In the genomic region with DNA sequence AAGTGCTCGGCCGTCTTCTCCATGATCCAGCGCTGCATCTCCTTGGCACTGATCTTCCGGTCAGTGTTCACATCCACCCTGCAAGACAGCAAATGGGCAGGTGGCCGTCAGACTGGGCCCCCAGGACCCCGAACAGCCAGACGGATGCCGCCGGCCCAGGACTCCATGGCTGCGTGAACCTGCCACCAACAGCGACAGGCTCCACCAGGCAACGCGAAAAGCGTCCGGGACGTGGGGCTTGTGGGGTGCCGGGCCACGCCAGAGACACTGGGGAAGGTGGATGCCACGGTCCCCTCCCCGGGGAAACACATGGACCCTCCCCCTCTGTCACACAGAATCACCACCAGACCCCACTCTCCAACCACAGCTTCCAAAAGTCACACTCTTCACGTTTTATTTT, we compare ENCODE assay signal across 22 cellular contexts. TPM values are rescaled to one million over a fixed set of nuclear protein-coding genes. Genes with fewer than 3 reads are reported as not detected.
A peak's percentile ranks its signal among the peaks of the same experiment; 100 is the strongest.
DNase-seq lines count a peak whose midpoint lies in the region; ATAC-seq, FAIRE-seq and TF ChIP-seq lines count a peak whose summit lies in the region.
"Had no signal": no experiment of that assay in that cellular context is flagged by ENCODE, and none has a peak within 500 bp of the region (broad histone marks: within the 10 kb centered on the region; RNA-seq: fewer than 3 reads in every experiment).

No MANE protein-coding gene starts in this region.

- H3K36me3 ChIP-seq in HepG2 (replicated peaks in 1 of 2; ENCODE audit: control insufficient read depth in 1 of 2, insufficient read depth in 2 of 2, low read length in 2 of 2): peaks cover 36 to 74% of the 10 kb centered on the region in 2 experiments
- H3K36me3 ChIP-seq in right lobe of liver: peaks cover 0 to 66% (median 11%) of the 10 kb centered on the region in 4 donors

- H3K4me1 ChIP-seq in HepG2 (ENCODE audit: insufficient read depth, low read length) (no peaks in the 10 kb centered on the region), right lobe of liver (no peaks in the 10 kb centered on the region)
- H3K4me1 ChIP-seq: A549 had no signal

- intact Hi-C loops in HepG2 (cut with micrococcal nuclease; ENCODE audit: unreplicated experiment): no loop called here
- intact Hi-C loops in right lobe of liver (cut with DNase I): no loop called here

- 95% methylated on average over 11 of the region's 21 CpGs for WGBS in HepG2 (ENCODE audit: low lambda C conversion rate)
- 92% methylated on average over 6 of the region's 21 CpGs for WGBS in right lobe of liver (ENCODE audit: insufficient coverage, low coverage, low lambda C conversion rate, missing lambda C conversion rate)

- POLR2A ChIA-PET in HepG2 (lab: Yijun Ruan, JAX): no interaction called here

- H3K9ac ChIP-seq in HepG2 (ENCODE audit: insufficient read depth, low read depth, low read length): no peak overlapping the region

- no peak overlapping the region for H3K4me3 Mint-ChIP-seq in stimulated activated effector memory CD8-positive, alpha-beta T cell treated with anti-CD3 and anti-CD28 coated beads, Interleukin-12 subunit alpha, Interleukin-12 subunit beta, amount 100 ng/mL, for 72 hours
- H3K4me3 Mint-ChIP-seq: HFFc6, IgD-negative memory B cell had no signal

- no peak for TF ChIP-seq CTCF in HepG2 (CRISPR knock-in tag; IDR thresholded peaks at IDR 0.05)
- no peak for TF ChIP-seq CTCF in right lobe of liver (IDR thresholded peaks at IDR 0.05)

- H4K20me1 ChIP-seq in HepG2 (ENCODE audit: insufficient read depth, low read length): 0 out of 2 replicates have a peak, but pooled peaks cover 7% of the 10 kb centered on the region

- BruUV-seq in HepG2 (replicated peaks; lab: Mats Ljungman, UMichigan): no TSS peak

- H3K36me3 Mint-ChIP-seq in stimulated activated effector memory CD8-positive, alpha-beta T cell treated with anti-CD3 and anti-CD28 coated beads, Interleukin-12 subunit alpha, Interleukin-12 subunit beta, amount 100 ng/mL, for 72 hours: peaks cover 92% of the 10 kb centered on the region

- peaks cover 38% of the 10 kb centered on the region for H3K4me1 Mint-ChIP-seq in stimulated activated effector memory CD8-positive, alpha-beta T cell treated with anti-CD3 and anti-CD28 coated beads, Interleukin-12 subunit alpha, Interleukin-12 subunit beta, amount 100 ng/mL, for 72 hours

- no peak overlapping the region for H3K4me2 ChIP-seq in HepG2 (ENCODE audit: low read depth, low read length)
- H3K4me2 ChIP-seq: A549 had no signal

- H3K27ac Mint-ChIP-seq in stimulated activated effector memory CD8-positive, alpha-beta T cell treated with anti-CD3 and anti-CD28 coated beads, Interleukin-12 subunit alpha, Interleukin-12 subunit beta, amount 100 ng/mL, for 72 hours: peak overlapping the region; percentile 81
- H3K27ac Mint-ChIP-seq: HFFc6 had no signal

- H3K27me3 ChIP-seq in HepG2 (ENCODE audit: control insufficient read depth in 1 of 2, insufficient read depth in 2 of 2, low read length in 2 of 2) (no peaks in the 10 kb centered on the region), right lobe of liver (no peaks in the 10 kb centered on the region)

- CTCF ChIA-PET in HepG2 (lab: Yijun Ruan, JAX; ENCODE audit: low intra/inter-chr PET ratio, low total read pairs): no interaction called here

- H3K9me3 ChIP-seq in HepG2 (ENCODE audit: low read length): no peaks in the 10 kb centered on the region
- no peaks in the 10 kb centered on the region for H3K9me3 ChIP-seq in right lobe of liver
- H3K9me3 ChIP-seq: A549 had no signal

- TF ChIP-seq POLR2A in HepG2 (IDR thresholded peaks at IDR 0.05; ENCODE audit: insufficient read depth in 1 of 2, low read depth in 2 of 2, low read length in 2 of 2) (no peak), right lobe of liver (IDR thresholded peaks at IDR 0.05) (no peak)

- H3K4me3 ChIP-seq in HepG2 (replicated peaks in 1 of 3; ENCODE audit: insufficient read depth in 1 of 3, low read depth in 2 of 3, low read length in 3 of 3): no peak overlapping the region
- no peak overlapping the region for H3K4me3 ChIP-seq in right lobe of liver
- H3K4me3 ChIP-seq: A549 had no signal

- FAIRE-seq in HepG2 (lab: Jason Lieb, UNC): no peak
- FAIRE-seq: A549 had no signal

- no peaks in the 10 kb centered on the region for H3K9me3 Mint-ChIP-seq in stimulated activated effector memory CD8-positive, alpha-beta T cell treated with anti-CD3 and anti-CD28 coated beads, Interleukin-12 subunit alpha, Interleukin-12 subunit beta, amount 100 ng/mL, for 72 hours
- H3K9me3 Mint-ChIP-seq: HFFc6, IgD-negative memory B cell had no signal

- peaks cover 25% of the 10 kb centered on the region for H3K79me2 ChIP-seq in HepG2 (ENCODE audit: insufficient read depth, low read length)

- TF ChIP-seq EP300 in HepG2 (IDR thresholded peaks at IDR 0.05; ENCODE audit: low read depth in 2 of 2, low read length in 2 of 2) (no peak), HepG2 (CRISPR knock-in tag; IDR thresholded peaks at IDR 0.05; ENCODE audit: borderline replicate concordance) (no peak)

- no peak for TF ChIP-seq RAD21 in HepG2 (CRISPR knock-in tag; IDR thresholded peaks at IDR 0.05)

- H3K27ac ChIP-seq in HepG2 (ENCODE audit: extremely low read length, insufficient read depth, low read length): no peak overlapping the region
- H3K27ac ChIP-seq in right lobe of liver: no peak overlapping the region
- H3K27ac ChIP-seq: 22Rv1, A549, C4-2B, HL-60 had no signal

- no peak for ATAC-seq in HepG2
- ATAC-seq in right lobe of liver: no peak
- ATAC-seq in stimulated activated effector memory CD8-positive, alpha-beta T cell treated with anti-CD3 and anti-CD28 coated beads, Interleukin-12 subunit alpha, Interleukin-12 subunit beta, amount 100 ng/mL, for 72 hours: no peak
- ATAC-seq: A549, HCT116 had no signal

- in situ Hi-C loops in HepG2 (cut with HindIII; ENCODE audit: extremely low pct_ligation_motif_present, low pct_unique_long_range_greater_than_20kb): no loop called here

- no peak overlapping the region for H2AFZ ChIP-seq in HepG2 (ENCODE audit: low read length)

- DNase-seq in HepG2 (ENCODE audit: low spot score) (no peak), right lobe of liver (no peak), EL (no peak)
- no peak for DNase-seq in stimulated activated effector memory CD8-positive, alpha-beta T cell treated with anti-CD3 and anti-CD28 coated beads, Interleukin-12 subunit alpha, Interleukin-12 subunit beta, amount 100 ng/mL, for 72 hours (ENCODE audit: low spot score in 2 of 2)
- DNase-seq: AML-193; CD4-positive, alpha-beta memory T cell; DMS153; DMS79; GF-D8; GOT3; H7; HFFc6; KG1 had no signal

RNA-seq across cellular contexts. Expression of a gene that starts 7.9 kb away (rescaled TPM):
- total RNA-seq in HepG2 (2016; rRNA removed; fragmentation: Illumina TruSeq; extraction: Trizol): 45.3 and 107 TPM in 2 replicates
- 39.1 and 57.0 TPM in 2 replicates for total RNA-seq in HepG2 (2016; cell fraction: cytosol; rRNA removed; fragmentation: Illumina TruSeq; extraction: Trizol; ENCODE audit: low read depth)
- 40.3 and 115 TPM in 2 replicates for total RNA-seq in HepG2 (2016; cell fraction: insoluble cytoplasmic fraction; rRNA removed; fragmentation: Illumina TruSeq; extraction: Trizol)
- total RNA-seq in HepG2 (2016; cell fraction: membrane; rRNA removed; fragmentation: Illumina TruSeq; extraction: Trizol): 58.4 and 92.5 TPM in 2 replicates
- 75.1 and 80.9 TPM in 2 replicates for total RNA-seq in HepG2 (2016; cell fraction: nucleus; rRNA removed; fragmentation: Illumina TruSeq; extraction: Trizol)
- polyA plus RNA-seq in HepG2 (2011; rRNA removed): 80.8 and 99.6 TPM in 2 replicates
- polyA plus RNA-seq in HepG2 (2011; cell fraction: cytosol; rRNA removed): 96.4 and 116 TPM in 2 replicates
- polyA plus RNA-seq in HepG2 (2011; cell fraction: nucleus; rRNA removed): 152 and 158 TPM in 2 replicates
- 87.3 and 109 TPM in 2 replicates for polyA plus RNA-seq in HepG2 (2012)
- polyA plus RNA-seq in HepG2 (2016; cell fraction: cytosol; fragmentation: Illumina TruSeq; extraction: Trizol; ENCODE audit: low read depth): 40.0 and 62.7 TPM in 2 replicates
- polyA plus RNA-seq in HepG2 (2016; cell fraction: insoluble cytoplasmic fraction; fragmentation: Illumina TruSeq; extraction: Trizol; ENCODE audit: low read depth): 61.8 and 64.5 TPM in 2 replicates
- 59.1 and 86.8 TPM in 2 replicates for polyA plus RNA-seq in HepG2 (2016; cell fraction: membrane; fragmentation: Illumina TruSeq; extraction: Trizol; ENCODE audit: low read depth)
- polyA plus RNA-seq in HepG2 (2016; cell fraction: nucleus; fragmentation: Illumina TruSeq; extraction: Trizol; ENCODE audit: insufficient read depth, low read depth): 181 and 198 TPM in 2 replicates
- 30.8 and 94.7 TPM in 2 replicates for polyA minus RNA-seq in HepG2 (2011; rRNA and poly(A)+ RNA removed; ENCODE audit: low replicate concordance)
- 43.9 and 48.3 TPM in 2 replicates for polyA minus RNA-seq in HepG2 (2011; cell fraction: cytosol; rRNA and poly(A)+ RNA removed)
- 48.9 and 53.8 TPM in 2 replicates for polyA minus RNA-seq in HepG2 (2011; cell fraction: nucleus; rRNA and poly(A)+ RNA removed)
- total RNA-seq in right lobe of liver: 100 to 1,000 TPM; 112 to 148 (median 142) TPM

RNA-seq across cellular contexts. Expression of a gene that starts 8.1 kb away (rescaled TPM):
- total RNA-seq in HepG2 (2016; rRNA removed; fragmentation: Illumina TruSeq; extraction: Trizol): 9.2 and 14.2 TPM in 2 replicates
- 6.4 and 7.6 TPM in 2 replicates for total RNA-seq in HepG2 (2016; cell fraction: cytosol; rRNA removed; fragmentation: Illumina TruSeq; extraction: Trizol; ENCODE audit: low read depth)
- 8.3 and 13.0 TPM in 2 replicates for total RNA-seq in HepG2 (2016; cell fraction: insoluble cytoplasmic fraction; rRNA removed; fragmentation: Illumina TruSeq; extraction: Trizol)
- 13.3 and 15.5 TPM in 2 replicates for total RNA-seq in HepG2 (2016; cell fraction: membrane; rRNA removed; fragmentation: Illumina TruSeq; extraction: Trizol)
- total RNA-seq in HepG2 (2016; cell fraction: nucleus; rRNA removed; fragmentation: Illumina TruSeq; extraction: Trizol): 9.0 and 10.2 TPM in 2 replicates
- 3.9 and 5.8 TPM in 2 replicates for polyA plus RNA-seq in HepG2 (2011; rRNA removed)
- 6.9 and 8.0 TPM in 2 replicates for polyA plus RNA-seq in HepG2 (2011; cell fraction: cytosol; rRNA removed)
- polyA plus RNA-seq in HepG2 (2011; cell fraction: nucleus; rRNA removed): 5.4 and 5.5 TPM in 2 replicates
- polyA plus RNA-seq in HepG2 (2012): 8.3 and 10.4 TPM in 2 replicates
- 7.6 and 8.3 TPM in 2 replicates for polyA plus RNA-seq in HepG2 (2016; cell fraction: cytosol; fragmentation: Illumina TruSeq; extraction: Trizol; ENCODE audit: low read depth)
- polyA plus RNA-seq in HepG2 (2016; cell fraction: insoluble cytoplasmic fraction; fragmentation: Illumina TruSeq; extraction: Trizol; ENCODE audit: low read depth): 9.7 and 10.2 TPM in 2 replicates
- 12.7 and 13.5 TPM in 2 replicates for polyA plus RNA-seq in HepG2 (2016; cell fraction: membrane; fragmentation: Illumina TruSeq; extraction: Trizol; ENCODE audit: low read depth)
- 13.7 and 17.1 TPM in 2 replicates for polyA plus RNA-seq in HepG2 (2016; cell fraction: nucleus; fragmentation: Illumina TruSeq; extraction: Trizol; ENCODE audit: insufficient read depth, low read depth)
- 7.2 and 12.5 TPM in 2 replicates for polyA minus RNA-seq in HepG2 (2011; rRNA and poly(A)+ RNA removed; ENCODE audit: low replicate concordance)
- polyA minus RNA-seq in HepG2 (2011; cell fraction: cytosol; rRNA and poly(A)+ RNA removed): 3.8 and 5.0 TPM in 2 replicates
- polyA minus RNA-seq in HepG2 (2011; cell fraction: nucleus; rRNA and poly(A)+ RNA removed): 7.8 and 8.1 TPM in 2 replicates
- total RNA-seq in right lobe of liver: 10 to 100 TPM in 2 of 6 experiments, 1 to 10 TPM in 4; 6.3 to 14.3 (median 7.8) TPM

RNA-seq across cellular contexts. Expression of a gene that starts 9.9 kb away (rescaled TPM):
- total RNA-seq in HepG2 (2016; rRNA removed; fragmentation: Illumina TruSeq; extraction: Trizol): not detected in 2 replicates
- not detected in 2 replicates for total RNA-seq in HepG2 (2016; cell fraction: cytosol; rRNA removed; fragmentation: Illumina TruSeq; extraction: Trizol; ENCODE audit: low read depth)
- total RNA-seq in HepG2 (2016; cell fraction: insoluble cytoplasmic fraction; rRNA removed; fragmentation: Illumina TruSeq; extraction: Trizol): not detected in 2 replicates
- not detected in 2 replicates for total RNA-seq in HepG2 (2016; cell fraction: membrane; rRNA removed; fragmentation: Illumina TruSeq; extraction: Trizol)
- total RNA-seq in HepG2 (2016; cell fraction: nucleus; rRNA removed; fragmentation: Illumina TruSeq; extraction: Trizol): not detected in 2 replicates
- 0.21 TPM in 1 of 2 replicates, not detected in the other for polyA plus RNA-seq in HepG2 (2011; rRNA removed)
- 0.03 TPM in 1 of 2 replicates, not detected in the other for polyA plus RNA-seq in HepG2 (2011; cell fraction: cytosol; rRNA removed)
- 0.18 and 0.28 TPM in 2 replicates for polyA plus RNA-seq in HepG2 (2011; cell fraction: nucleus; rRNA removed)
- not detected in 2 replicates for polyA plus RNA-seq in HepG2 (2012)
- polyA plus RNA-seq in HepG2 (2016; cell fraction: cytosol; fragmentation: Illumina TruSeq; extraction: Trizol; ENCODE audit: low read depth): not detected in 2 replicates
- not detected in 2 replicates for polyA plus RNA-seq in HepG2 (2016; cell fraction: insoluble cytoplasmic fraction; fragmentation: Illumina TruSeq; extraction: Trizol; ENCODE audit: low read depth)
- polyA plus RNA-seq in HepG2 (2016; cell fraction: membrane; fragmentation: Illumina TruSeq; extraction: Trizol; ENCODE audit: low read depth): not detected in 2 replicates
- polyA plus RNA-seq in HepG2 (2016; cell fraction: nucleus; fragmentation: Illumina TruSeq; extraction: Trizol; ENCODE audit: insufficient read depth, low read depth): not detected in 2 replicates
- not detected in 2 replicates for polyA minus RNA-seq in HepG2 (2011; rRNA and poly(A)+ RNA removed; ENCODE audit: low replicate concordance)
- polyA minus RNA-seq in HepG2 (2011; cell fraction: cytosol; rRNA and poly(A)+ RNA removed): not detected in 2 replicates
- polyA minus RNA-seq in HepG2 (2011; cell fraction: nucleus; rRNA and poly(A)+ RNA removed): not detected in 2 replicates
- under 1 TPM in 4 of 6 experiments, not detected in 2; 0.20 to 0.99 (median 0.28) TPM for total RNA-seq in right lobe of liver
- total RNA-seq: Daoy had no signal
- polyA plus RNA-seq: A549, BJ, IgD-negative memory B cell had no signal

RNA-seq across cellular contexts. Expression of a gene that starts 17.5 kb away (rescaled TPM):
- total RNA-seq in HepG2 (2016; rRNA removed; fragmentation: Illumina TruSeq; extraction: Trizol) (not detected in 2 replicates), right lobe of liver (under 1 TPM in 2 of 6 experiments, not detected in 4; 0.24 to 0.27 TPM)
- not detected in 2 replicates for total RNA-seq in HepG2 (2016; cell fraction: cytosol; rRNA removed; fragmentation: Illumina TruSeq; extraction: Trizol; ENCODE audit: low read depth)
- not detected in 2 replicates for total RNA-seq in HepG2 (2016; cell fraction: insoluble cytoplasmic fraction; rRNA removed; fragmentation: Illumina TruSeq; extraction: Trizol)
- total RNA-seq in HepG2 (2016; cell fraction: membrane; rRNA removed; fragmentation: Illumina TruSeq; extraction: Trizol): not detected in 2 replicates
- total RNA-seq in HepG2 (2016; cell fraction: nucleus; rRNA removed; fragmentation: Illumina TruSeq; extraction: Trizol): not detected in 2 replicates
- not detected in 2 replicates for polyA plus RNA-seq in HepG2 (2011; rRNA removed)
- not detected in 2 replicates for polyA plus RNA-seq in HepG2 (2011; cell fraction: cytosol; rRNA removed)
- 0.19 TPM in 1 of 2 replicates, not detected in the other for polyA plus RNA-seq in HepG2 (2011; cell fraction: nucleus; rRNA removed)
- not detected in 2 replicates for polyA plus RNA-seq in HepG2 (2012)
- not detected in 2 replicates for polyA plus RNA-seq in HepG2 (2016; cell fraction: cytosol; fragmentation: Illumina TruSeq; extraction: Trizol; ENCODE audit: low read depth)
- polyA plus RNA-seq in HepG2 (2016; cell fraction: insoluble cytoplasmic fraction; fragmentation: Illumina TruSeq; extraction: Trizol; ENCODE audit: low read depth): not detected in 2 replicates
- not detected in 2 replicates for polyA plus RNA-seq in HepG2 (2016; cell fraction: membrane; fragmentation: Illumina TruSeq; extraction: Trizol; ENCODE audit: low read depth)
- not detected in 2 replicates for polyA plus RNA-seq in HepG2 (2016; cell fraction: nucleus; fragmentation: Illumina TruSeq; extraction: Trizol; ENCODE audit: insufficient read depth, low read depth)
- polyA minus RNA-seq in HepG2 (2011; rRNA and poly(A)+ RNA removed; ENCODE audit: low replicate concordance): not detected in 2 replicates
- not detected in 2 replicates for polyA minus RNA-seq in HepG2 (2011; cell fraction: cytosol; rRNA and poly(A)+ RNA removed)
- polyA minus RNA-seq in HepG2 (2011; cell fraction: nucleus; rRNA and poly(A)+ RNA removed): not detected in 2 replicates
- total RNA-seq: H7, HFFc6, HT1080 had no signal
- polyA plus RNA-seq: A549 had no signal

RNA-seq across cellular contexts. Expression of a gene that starts 22.6 kb away (rescaled TPM):
- total RNA-seq in HepG2 (2016; rRNA removed; fragmentation: Illumina TruSeq; extraction: Trizol) (0.29 and 0.64 TPM in 2 replicates), right lobe of liver (1 to 10 TPM in 4 of 6 experiments, under 1 TPM in 1, not detected in 1; 0.40 to 4.0 (median 1.1) TPM)
- 0.88 and 0.91 TPM in 2 replicates for total RNA-seq in HepG2 (2016; cell fraction: cytosol; rRNA removed; fragmentation: Illumina TruSeq; extraction: Trizol; ENCODE audit: low read depth)
- 1.0 TPM in 1 of 2 replicates, not detected in the other for total RNA-seq in HepG2 (2016; cell fraction: insoluble cytoplasmic fraction; rRNA removed; fragmentation: Illumina TruSeq; extraction: Trizol)
- total RNA-seq in HepG2 (2016; cell fraction: membrane; rRNA removed; fragmentation: Illumina TruSeq; extraction: Trizol): 0.28 and 0.80 TPM in 2 replicates
- total RNA-seq in HepG2 (2016; cell fraction: nucleus; rRNA removed; fragmentation: Illumina TruSeq; extraction: Trizol): 0.87 TPM in 1 of 2 replicates, not detected in the other
- 0.18 and 0.29 TPM in 2 replicates for polyA plus RNA-seq in HepG2 (2011; rRNA removed)
- 0.11 and 0.21 TPM in 2 replicates for polyA plus RNA-seq in HepG2 (2011; cell fraction: cytosol; rRNA removed)
- 4.1 and 5.2 TPM in 2 replicates for polyA plus RNA-seq in HepG2 (2011; cell fraction: nucleus; rRNA removed)
- 1.6 and 2.0 TPM in 2 replicates for polyA plus RNA-seq in HepG2 (2012)
- polyA plus RNA-seq in HepG2 (2016; cell fraction: cytosol; fragmentation: Illumina TruSeq; extraction: Trizol; ENCODE audit: low read depth): 0.28 and 0.32 TPM in 2 replicates
- not detected in 2 replicates for polyA plus RNA-seq in HepG2 (2016; cell fraction: insoluble cytoplasmic fraction; fragmentation: Illumina TruSeq; extraction: Trizol; ENCODE audit: low read depth)
- polyA plus RNA-seq in HepG2 (2016; cell fraction: membrane; fragmentation: Illumina TruSeq; extraction: Trizol; ENCODE audit: low read depth): not detected in 2 replicates
- 2.7 and 4.3 TPM in 2 replicates for polyA plus RNA-seq in HepG2 (2016; cell fraction: nucleus; fragmentation: Illumina TruSeq; extraction: Trizol; ENCODE audit: insufficient read depth, low read depth)
- polyA minus RNA-seq in HepG2 (2011; rRNA and poly(A)+ RNA removed; ENCODE audit: low replicate concordance): 0.36 and 0.40 TPM in 2 replicates
- not detected in 2 replicates for polyA minus RNA-seq in HepG2 (2011; cell fraction: cytosol; rRNA and poly(A)+ RNA removed)
- not detected in 2 replicates for polyA minus RNA-seq in HepG2 (2011; cell fraction: nucleus; rRNA and poly(A)+ RNA removed)
- total RNA-seq: Daoy had no signal
